Comparison of ENCODE assay signal across 22 cellular contexts in the genomic region with DNA sequence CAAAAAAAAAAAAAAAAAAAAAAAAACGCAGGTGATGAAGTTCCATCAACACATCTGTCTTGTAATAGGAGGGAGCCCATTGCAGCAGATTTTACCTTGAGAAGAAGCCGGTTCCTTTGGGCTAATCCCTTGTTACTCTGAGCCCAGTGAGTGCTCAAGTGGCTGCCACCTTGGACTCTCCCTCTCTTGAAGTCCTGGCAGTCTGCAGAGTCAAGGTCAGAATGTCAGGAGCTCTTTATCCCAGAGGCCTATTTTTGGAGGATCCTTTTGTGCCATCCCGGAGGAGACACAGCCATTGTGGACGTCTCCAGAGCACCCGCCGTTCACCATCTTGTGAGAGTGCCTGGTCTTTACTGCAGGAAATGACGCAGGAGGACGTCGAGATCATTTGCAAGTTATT.
"Had no signal": no experiment of that assay in that cellular context is flagged by ENCODE, and none has a peak within 500 bp of the region (broad histone marks: within the 10 kb centered on the region; RNA-seq: fewer than 3 reads in every experiment).

No MANE protein-coding gene starts in this region.

- ATAC-seq: K562 had no signal

- H3K9me3 ChIP-seq: SK-N-SH had no signal

- H3K9ac ChIP-seq: KMS-11, SK-N-SH had no signal

- H3K36me3 Mint-ChIP-seq: IgD-negative memory B cell had no signal

- H3K4me2 ChIP-seq: KMS-11, SK-N-SH had no signal

- H3K27ac ChIP-seq: HL-60, KMS-11 had no signal

- H3K4me3 ChIP-seq: K562 had no signal

- H3K9me3 Mint-ChIP-seq: IgD-negative memory B cell had no signal

- H3K27ac Mint-ChIP-seq: IgD-negative memory B cell had no signal

- DNase-seq: Kasumi-1, MM.1S, NCI-H1092 treated with DMSO at 0.1 percent for 48 hours, NCI-H1436, NCI-H187, NCI-H2029, NCI-H2081 treated with DMSO at 0.1 percent for 48 hours, NCI-H2171, NCI-H226, NCI-H446, NCI-H510A, NCI-H524 treated with DMSO at 0.1 percent for 48 hours, NCI-H69, NCI-H774, SHP77, SK-N-SH had no signal

- FAIRE-seq: HTR-8/SVneo, K562, RCC 7860 had no signal

- H3K4me3 Mint-ChIP-seq: IgD-negative memory B cell had no signal
